18 cellular contexts compared by ENCODE assay signal in the genomic region with DNA sequence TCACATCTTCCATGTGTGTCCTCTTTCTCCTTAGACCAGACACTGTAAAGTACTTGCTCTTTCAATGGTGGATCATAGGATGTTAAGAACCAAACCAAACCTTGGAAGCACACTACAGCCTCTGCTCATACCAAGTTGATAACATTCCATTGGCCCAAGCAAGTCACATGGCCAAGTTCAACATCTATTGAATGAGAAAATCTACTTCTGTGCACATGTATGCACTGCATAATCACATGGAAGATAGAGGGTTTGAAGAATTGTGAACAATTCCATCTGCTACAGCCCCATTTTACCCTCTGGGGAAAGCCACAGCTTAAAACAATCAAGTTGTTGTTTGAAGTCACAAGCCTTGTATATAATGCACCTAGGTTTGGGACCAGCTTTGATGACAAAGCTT.
DNase-seq lines count a peak whose midpoint lies in the region; ATAC-seq and TF ChIP-seq lines count a peak whose summit lies in the region.
"Had no signal": no experiment of that assay in that cellular context is flagged by ENCODE, and none has a peak within 500 bp of the region (broad histone marks: within the 10 kb centered on the region; RNA-seq: fewer than 3 reads in every experiment).

No MANE protein-coding gene starts in this region.

- peak overlapping the region; percentile 25 for H2AK5ac ChIP-seq in H9 (ENCODE audit: insufficient read length, low read length)

- peak overlapping the region; percentile 61 for H4K91ac ChIP-seq in H9 (ENCODE audit: insufficient read length, low read depth, low read length)

- peak overlapping the region; percentile 95 for H3K18ac ChIP-seq in H9 (ENCODE audit: insufficient read length, low read depth, low read length)

- DNase-seq in H9 (no peak), SK-MEL-5 (ENCODE audit: low read depth, low spot score) (peak; percentile 8), endodermal cell (peak; percentile 17), neural progenitor cell (ENCODE audit: low spot score) (no peak), psoas muscle (no peak)
- DNase-seq in CD4-positive, alpha-beta T cell, result no peak
- DNase-seq: BE2C; Caco-2; CD8-positive, alpha-beta T cell; DND-41; GDM1; GM23248; IMR-90 had no signal

- no peak overlapping the region for H2BK5ac ChIP-seq in H9 (ENCODE audit: insufficient read length, low read length)

- peaks cover 2% of the 10 kb centered on the region for H3K23me2 ChIP-seq in H9 (ENCODE audit: insufficient read length, low read depth, low read length, poor library complexity, severe bottlenecking)

- H3K4me1 Mint-ChIP-seq in H9 (peaks cover 36 to 43% of the 10 kb centered on the region in 2 experiments), endodermal cell (peaks cover 26% of the 10 kb centered on the region), neural progenitor cell (peaks cover 64% of the 10 kb centered on the region)
- no peaks in the 10 kb centered on the region for H3K4me1 Mint-ChIP-seq in CD4-positive, alpha-beta T cell (ENCODE audit: low read depth)

- H2BK15ac ChIP-seq in H9 (ENCODE audit: low read depth, low read length), result no peak overlapping the region

- in situ Hi-C loops in SK-MEL-5 (cut with HindIII; ENCODE audit: low pct_unique_long_range_greater_than_20kb, low sequenced_read_pairs), result no loop called here

- H3K4me2 ChIP-seq in H9 (ENCODE audit: insufficient read depth, insufficient read length, low read length), result peak overlapping the region; percentile 67
- no peak overlapping the region for H3K4me2 ChIP-seq in neural progenitor cell
- H3K4me2 ChIP-seq: KMS-11 had no signal

- H3K27me3 Mint-ChIP-seq in H9 (ENCODE audit: low read depth), result peaks cover 3% of the 10 kb centered on the region
- peaks cover 9% of the 10 kb centered on the region for H3K27me3 Mint-ChIP-seq in endodermal cell (ENCODE audit: insufficient read depth)
- H3K27me3 Mint-ChIP-seq in neural progenitor cell (ENCODE audit: insufficient read depth, low read depth), result peaks cover 12% of the 10 kb centered on the region
- no peaks in the 10 kb centered on the region for H3K27me3 Mint-ChIP-seq in CD4-positive, alpha-beta T cell

- peak overlapping the region; percentile 58 for H4K5ac ChIP-seq in H9 (ENCODE audit: insufficient read length, low read depth, low read length)

- H2BK12ac ChIP-seq in H9 (ENCODE audit: insufficient read length, low read depth, low read length), result peak overlapping the region; percentile 96

- H3K4me1 ChIP-seq in H9 (ENCODE audit: insufficient read depth, low read length), result peaks cover 19% of the 10 kb centered on the region
- peaks cover 6% of the 10 kb centered on the region for H3K4me1 ChIP-seq in endodermal cell (ENCODE audit: control insufficient read depth, insufficient read depth, low read length)
- H3K4me1 ChIP-seq in neural progenitor cell, result peaks cover 27% of the 10 kb centered on the region
- no peaks in the 10 kb centered on the region for H3K4me1 ChIP-seq in psoas muscle
- H3K4me1 ChIP-seq: BE2C, Caco-2, HAP-1 had no signal

- peak overlapping the region; percentile 88; the same call in 1 of the 2 replicates for H3K14ac ChIP-seq in H9 (ENCODE audit: insufficient read depth, low read length)

- H3K79me2 ChIP-seq in H9 (ENCODE audit: insufficient read depth, low read length) (no peaks in the 10 kb centered on the region), neural progenitor cell (ENCODE audit: low read depth) (no peaks in the 10 kb centered on the region)

- no peaks in the 10 kb centered on the region for H3K79me1 ChIP-seq in H9 (ENCODE audit: insufficient read depth, low read depth, low read length, poor library complexity, severe bottlenecking)

- peak overlapping the region; percentile 77 for H3K27ac ChIP-seq in H9 (ENCODE audit: insufficient read length, low read depth, low read length)
- H3K27ac ChIP-seq in endodermal cell (ENCODE audit: low read depth, low read length), result no peak overlapping the region
- H3K27ac ChIP-seq in neural progenitor cell, result no peak overlapping the region
- no peak overlapping the region for H3K27ac ChIP-seq in CD4-positive, alpha-beta T cell (ENCODE audit: low read depth, low read length)
- no peak overlapping the region for H3K27ac ChIP-seq in psoas muscle
- H3K27ac ChIP-seq: C4-2B, GM23248, HL-60, KMS-11 had no signal

- H3K56ac ChIP-seq in H9 (ENCODE audit: insufficient read length, low read depth, low read length), result no peak overlapping the region

- H3K4me3 Mint-ChIP-seq in H9 (no peak overlapping the region), endodermal cell (no peak overlapping the region), neural progenitor cell (no peak overlapping the region)
- no peak overlapping the region for H3K4me3 Mint-ChIP-seq in CD4-positive, alpha-beta T cell
- H3K4me3 Mint-ChIP-seq: CD8-positive, alpha-beta T cell had no signal

- no peak for TF ChIP-seq CTCF in H9 (conservative IDR thresholded peaks at IDR 0.05)
- no peak for TF ChIP-seq CTCF in endodermal cell (conservative IDR thresholded peaks at IDR 0.05)
- TF ChIP-seq CTCF in neural progenitor cell (IDR thresholded peaks at IDR 0.05), result no peak
- TF ChIP-seq CTCF in CD4-positive, alpha-beta T cell (IDR thresholded peaks at IDR 0.05), result no peak
- no peak for TF ChIP-seq CTCF in psoas muscle (IDR thresholded peaks at IDR 0.05)

- peaks cover 15% of the 10 kb centered on the region for H3F3A ChIP-seq in neural progenitor cell (ENCODE audit: low read depth)

- peak overlapping the region; percentile 98 for H3T11ph ChIP-seq in H9 (ENCODE audit: low read length)

- CTCF ChIA-PET in CD4-positive, alpha-beta T cell (lab: Charles Lee), result no interaction called here

- no peak overlapping the region for H3K23ac ChIP-seq in H9 (ENCODE audit: insufficient read length, low read depth, low read length)

- H3K9ac ChIP-seq in H9 (ENCODE audit: extremely low read depth, insufficient read length, low read length) (no peak overlapping the region), endodermal cell (ENCODE audit: extremely low read depth, low read length, poor library complexity, severe bottlenecking) (no peak overlapping the region), neural progenitor cell (no peak overlapping the region)
- H3K9ac ChIP-seq: GM23248, KMS-11 had no signal

- no peak overlapping the region for H4K8ac ChIP-seq in H9 (replicated peaks; ENCODE audit: insufficient read length, low read depth, low read length)

- no peaks in the 10 kb centered on the region for H4K20me1 ChIP-seq in H9 (ENCODE audit: control insufficient read depth, insufficient read depth, insufficient read length)
- H4K20me1 ChIP-seq in neural progenitor cell (ENCODE audit: low read depth), result no peaks in the 10 kb centered on the region

- POLR2A ChIA-PET in CD4-positive, alpha-beta T cell (lab: Charles Lee), result no interaction called here

- intact Hi-C loops in CD4-positive, alpha-beta T cell (cut with DNase I, micrococcal nuclease), result no loop called here
- intact Hi-C loops in psoas muscle (cut with DNase I), result no loop called here

- H3K36me3 Mint-ChIP-seq in H9 (ENCODE audit: insufficient read depth in 1 of 3, low read depth in 3 of 3) (no peaks in the 10 kb centered on the region; a peak in 1 of 7 replicates), endodermal cell (ENCODE audit: low read depth) (no peaks in the 10 kb centered on the region), neural progenitor cell (peaks cover 9% of the 10 kb centered on the region)
- no peaks in the 10 kb centered on the region for H3K36me3 Mint-ChIP-seq in CD4-positive, alpha-beta T cell (ENCODE audit: low read depth)
- H3K36me3 Mint-ChIP-seq: CD8-positive, alpha-beta T cell had no signal

- no peak overlapping the region for H3K27ac Mint-ChIP-seq in H9
- no peak overlapping the region for H3K27ac Mint-ChIP-seq in endodermal cell
- H3K27ac Mint-ChIP-seq in neural progenitor cell, result peak overlapping the region; percentile 91
- no peak overlapping the region for H3K27ac Mint-ChIP-seq in CD4-positive, alpha-beta T cell
- H3K27ac Mint-ChIP-seq: CD8-positive, alpha-beta T cell had no signal

- no peaks in the 10 kb centered on the region for H3K27me3 ChIP-seq in H9 (ENCODE audit: insufficient read depth, low read length)
- no peaks in the 10 kb centered on the region for H3K27me3 ChIP-seq in endodermal cell (ENCODE audit: control insufficient read depth, insufficient read depth, low read length, poor library complexity, severe bottlenecking)
- H3K27me3 ChIP-seq in neural progenitor cell, result no peaks in the 10 kb centered on the region
- H3K27me3 ChIP-seq in CD4-positive, alpha-beta T cell (ENCODE audit: control insufficient read depth, insufficient read depth, low read length), result no peaks in the 10 kb centered on the region
- H3K27me3 ChIP-seq in psoas muscle (ENCODE audit: insufficient read depth in 3 of 3, low read length in 2 of 3), result no peaks in the 10 kb centered on the region
- H3K27me3 ChIP-seq: BE2C had no signal

- H2AFZ ChIP-seq in H9 (ENCODE audit: low read length) (no peak overlapping the region), neural progenitor cell (replicated peaks) (no peak overlapping the region)
- H2AFZ ChIP-seq: GM23248 had no signal

- H3K9me3 ChIP-seq in H9 (ENCODE audit: control insufficient read depth, low read depth, low read length), result no peaks in the 10 kb centered on the region
- H3K9me3 ChIP-seq in endodermal cell (ENCODE audit: control insufficient read depth, low read length), result no peaks in the 10 kb centered on the region
- no peaks in the 10 kb centered on the region for H3K9me3 ChIP-seq in neural progenitor cell (ENCODE audit: low read depth)
- H3K9me3 ChIP-seq in CD4-positive, alpha-beta T cell (ENCODE audit: control insufficient read depth, low read length), result no peaks in the 10 kb centered on the region
- H3K9me3 ChIP-seq in psoas muscle, result no peaks in the 10 kb centered on the region
- H3K9me3 ChIP-seq: BE2C, Caco-2, HAP-1 had no signal

- peak overlapping the region; percentile 77 for H3K4ac ChIP-seq in H9 (ENCODE audit: low read depth, low read length)

- no peaks in the 10 kb centered on the region; a peak in 1 of 5 replicates for H3K9me3 Mint-ChIP-seq in H9
- no peaks in the 10 kb centered on the region for H3K9me3 Mint-ChIP-seq in endodermal cell
- H3K9me3 Mint-ChIP-seq in neural progenitor cell, result no peaks in the 10 kb centered on the region
- no peaks in the 10 kb centered on the region for H3K9me3 Mint-ChIP-seq in CD4-positive, alpha-beta T cell
- H3K9me3 Mint-ChIP-seq: CD8-positive, alpha-beta T cell had no signal

- no peak overlapping the region for H3K4me3 ChIP-seq in endodermal cell (ENCODE audit: low read length)
- no peak overlapping the region for H3K4me3 ChIP-seq in neural progenitor cell
- no peak overlapping the region for H3K4me3 ChIP-seq in psoas muscle
- H3K4me3 ChIP-seq: GM23248, HAP-1 had no signal

- H2BK20ac ChIP-seq in H9 (ENCODE audit: low read depth, low read length, poor library complexity, severe bottlenecking), result no peak overlapping the region

- no peak for ATAC-seq in CD4-positive, alpha-beta T cell (ENCODE audit: poor library complexity)
- ATAC-seq in GM19328 (IDR thresholded peaks at IDR 0.05; ENCODE audit: unreplicated experiment) (no peak), psoas muscle (no peak)
- ATAC-seq: CD8-positive, alpha-beta T cell had no signal

- H2BK120ac ChIP-seq in H9 (ENCODE audit: low read depth, low read length, poor library complexity, severe bottlenecking), result no peak overlapping the region

- H3K36me3 ChIP-seq in endodermal cell (ENCODE audit: control insufficient read depth, insufficient read depth, low read length) (no peaks in the 10 kb centered on the region), neural progenitor cell (no peaks in the 10 kb centered on the region), psoas muscle (ENCODE audit: insufficient read depth in 1 of 2, low read depth in 1 of 2) (no peaks in the 10 kb centered on the region)
- H3K36me3 ChIP-seq: BE2C, HAP-1 had no signal

Comparison
In these comparisons a context has a peak if more than half of its experiments do, and no peak if none do; other contexts are left out.
1. DNase-seq: peak in SK-MEL-5 (single experiment) and endodermal cell (single experiment); none in H9 (single experiment), neural progenitor cell (single experiment), CD4-positive, alpha-beta T cell (0 of 10) and psoas muscle (0 of 2).